ENCODE assay signal across 17 cellular contexts in genomic region chr11:46075928-46076327, GRCh38. TPM values are rescaled to one million over a fixed set of nuclear protein-coding genes. Genes with fewer than 3 reads are reported as not detected.
DNase-seq lines count a peak whose midpoint lies in the region; ATAC-seq, FAIRE-seq and TF ChIP-seq lines count a peak whose summit lies in the region.
"Had no signal": no experiment of that assay in that cellular context is flagged by ENCODE, and none has a peak within 500 bp of the region (broad histone marks: within the 10 kb centered on the region; RNA-seq: fewer than 3 reads in every experiment).

No MANE protein-coding gene starts in this region.

- intact Hi-C loops in Panc1 (cut with micrococcal nuclease; ENCODE audit: unreplicated experiment), result no loop called here

- H3K4me1 ChIP-seq in A549 (peaks cover 7% of the 10 kb centered on the region), Panc1 (ENCODE audit: control insufficient read depth, insufficient read depth, low read length) (peaks cover 5% of the 10 kb centered on the region; the same call in 1 of the 2 replicates)

- in situ Hi-C loops in Panc1 (cut with HindIII; ENCODE audit: low pct_unique_long_range_greater_than_20kb, low sequenced_read_pairs), result no loop called here
- in situ Hi-C loops in GM13976 (cut with MboI; ENCODE audit: low sequenced_read_pairs, unreplicated experiment), result no loop called here

- POLR2A ChIA-PET in A549 (lab: Yijun Ruan, JAX) (no interaction called here), Panc1 (lab: Charles Lee) (no interaction called here)

- H3K36me3 ChIP-seq in H7 (replicated peaks; ENCODE audit: control insufficient read depth, insufficient read depth, low read length) (no peaks in the 10 kb centered on the region; the same call in 1 of the 2 replicates), Panc1 (ENCODE audit: control insufficient read depth, insufficient read depth, low read length) (peaks cover 9% of the 10 kb centered on the region)

- no TSS peak for BruUV-seq in Panc1 (replicated peaks; lab: Mats Ljungman, UMichigan)

- FAIRE-seq in A549 (lab: Jason Lieb, UNC), result no peak

- DNase-seq in A549 (ENCODE audit: low read depth in 1 of 2, low spot score in 1 of 2) (peak in 1 of 2 experiments; percentile 5), H7 (peak; percentile 14), Panc1 (ENCODE audit: low read depth, low spot score) (no peak), epithelial cell of prostate (ENCODE audit: low read depth, low spot score) (no peak), GM13976 (ENCODE audit: low spot score) (no peak), T1000 (lab: John Stamatoyannopoulos, UW) (no peak), DMS153 treated with DMSO at 0.1 percent for 48 hours (lab: John Stamatoyannopoulos, UW; ENCODE audit: unreplicated experiment) (no peak), foreskin melanocyte (no peak)
- DNase-seq: activated B cell treated with CpG ODN at 0.5 μM for 24 hours; activated CD8-positive, alpha-beta T cell treated with anti-CD3 and anti-CD28 coated beads for 36 hours; cerebellar nuclear complex; COR-L47; left ventricle myocardium superior; NCI-H1092 treated with DMSO at 0.1 percent for 48 hours; NCI-H2081 treated with DMSO at 0.1 percent for 48 hours; stimulated activated CD4-positive, alpha-beta T cell treated with anti-CD3 and anti-CD28 coated beads, Interleukin-2, amount 100 ng/mL, for 24 hours had no signal

- no peaks in the 10 kb centered on the region for H3K27me3 ChIP-seq in H7 (ENCODE audit: control insufficient read depth, insufficient read depth, low read length)
- no peaks in the 10 kb centered on the region for H3K27me3 ChIP-seq in Panc1 (ENCODE audit: control insufficient read depth, insufficient read depth, low read length)

- no peak for TF ChIP-seq EP300 in A549 (IDR thresholded peaks at IDR 0.05)

- TF ChIP-seq CTCF in A549 (IDR thresholded peaks at IDR 0.05) (peak; percentile 23; the same call in 2 of the 3 replicates), Panc1 (IDR thresholded peaks at IDR 0.05) (peak; percentile 39; the same call in 1 of the 2 replicates), GM13976 (IDR thresholded peaks at IDR 0.05; ENCODE audit: borderline replicate concordance, control extremely low read depth, extremely low read depth, insufficient read depth, missing control alignments) (no peak)

- ATAC-seq in A549 (no peak), Panc1 (no peak)
- ATAC-seq: left ventricle myocardium superior had no signal

- H3K9me3 ChIP-seq in A549 (no peaks in the 10 kb centered on the region), Panc1 (ENCODE audit: control insufficient read depth, insufficient read depth, low read depth, low read length) (no peaks in the 10 kb centered on the region)

- 0 out of 5 replicates have a peak, but pooled peaks of 1 of the 2 experiments have one; percentile 16 for TF ChIP-seq RAD21 in A549 (conservative IDR thresholded peaks at IDR 0.05 in 1 of 2, IDR thresholded peaks at IDR 0.05 in 1 of 2)

- CTCF ChIA-PET in A549 (lab: Yijun Ruan, JAX) (interaction anchor here (0.8 to 1.8 kb wide), 3 partner anchors 10 to 163 kb away, joined by 3 to 6 read pairs (median 5); no protein-coding TSS in a partner anchor), Panc1 (lab: Charles Lee) (interaction anchor here (0.6 kb wide), 1 partner anchor 297 kb away, joined by 3 read pairs; no protein-coding TSS in a partner anchor)

- H3K4me3 ChIP-seq in A549 (no peak overlapping the region), H7 (ENCODE audit: insufficient read depth, low read depth, low read length) (no peak overlapping the region), Panc1 (ENCODE audit: low read depth in 2 of 2, low read length in 2 of 2) (no peak overlapping the region)

- WGBS in A549 (ENCODE audit: missing lambda C conversion rate), result 91% methylated on average over 2 of the region's 2 CpGs

- no peak for TF ChIP-seq POLR2A in A549 (IDR thresholded peaks at IDR 0.05; ENCODE audit: low read length)

- H3K4me2 ChIP-seq in A549, result no peak overlapping the region

- H3K27ac ChIP-seq in A549 (no peak overlapping the region), Panc1 (ENCODE audit: low read length) (no peak overlapping the region), epithelial cell of prostate (peak overlapping the region; percentile 32)
- H3K27ac ChIP-seq: RWPE1 had no signal

TF ChIP-seq in A549, 52 proteins besides CTCF, POLR2A, EP300 and RAD21:
- no peak for TF ChIP-seq NFE2L2 (conservative IDR thresholded peaks at IDR 0.05; ENCODE audit: low read length)
- no peak for TF ChIP-seq E2F6 (IDR thresholded peaks at IDR 0.05; ENCODE audit: borderline replicate concordance, low read depth)
- TF ChIP-seq RARB (CRISPR knock-in tag; IDR thresholded peaks at IDR 0.05), result no peak
- no peak for TF ChIP-seq MAX (IDR thresholded peaks at IDR 0.05)
- TF ChIP-seq BHLHE40 (IDR thresholded peaks at IDR 0.05; ENCODE audit: low read depth, low read length), result no peak
- no peak for TF ChIP-seq REST (IDR thresholded peaks at IDR 0.05)
- TF ChIP-seq ESRRA (IDR thresholded peaks at IDR 0.05; ENCODE audit: borderline replicate concordance, low read length), result no peak
- no peak for TF ChIP-seq FOSL2 (IDR thresholded peaks at IDR 0.05)
- no peak for TF ChIP-seq FOSL2 (CRISPR knock-in tag; IDR thresholded peaks at IDR 0.05)
- no peak for TF ChIP-seq SMC3 (IDR thresholded peaks at IDR 0.05)
- no peak for TF ChIP-seq MYC (IDR thresholded peaks at IDR 0.05; ENCODE audit: borderline replicate concordance, low read length)
- TF ChIP-seq HES2 (IDR thresholded peaks at IDR 0.05), result no peak
- TF ChIP-seq CBX2 (IDR thresholded peaks at IDR 0.05; ENCODE audit: borderline replicate concordance, low read depth), result no peak
- TF ChIP-seq EHF (CRISPR knock-in tag; IDR thresholded peaks at IDR 0.05), result no peak
- no peak for TF ChIP-seq RFX5 (IDR thresholded peaks at IDR 0.05)
TF ChIP-seq in A549: peak in this region for 0.

RNA-seq across cellular contexts. Expression of gene PHF21A, which starts 45.3 kb away (rescaled TPM):
- 29.8 and 31.9 TPM in 2 replicates for polyA plus RNA-seq in A549 (2011; rRNA removed)
- 10.6 and 12.7 TPM in 2 replicates for polyA plus RNA-seq in A549 (2012; cell fraction: cytosol; rRNA removed)
- 26.2 and 36.5 TPM in 2 replicates for polyA plus RNA-seq in A549 (2012; cell fraction: nucleus; rRNA removed)
- 16.4 to 21.0 TPM (median 20.0 TPM) in 3 replicates for polyA plus RNA-seq in A549 (2017; fragmentation: RNase III; extraction: RNeasy Plus Mini Kit Qiagen cat#74134 plus additional on column Dnase treatment)
- polyA minus RNA-seq in A549 (2011; rRNA and poly(A)+ RNA removed), result 20.3 and 24.7 TPM in 2 replicates
- total RNA-seq in H7 (2014; rRNA removed; shearing (Covaris generic)), result 10.1 and 17.6 TPM in 2 replicates
- 45.7 TPM for total RNA-seq in Panc1 (2021; ENCODE audit: unreplicated experiment)
- 34.5 TPM for polyA plus RNA-seq in Panc1 (2012; ENCODE audit: insufficient read length)
